ENCODE assay signal across 8 cellular contexts in genomic region chr9:137127301-137128157, GRCh38. TPM values are rescaled to one million over a fixed set of nuclear protein-coding genes. Genes with fewer than 3 reads are reported as not detected.
DNase-seq lines count a peak whose midpoint lies in the region; ATAC-seq and TF ChIP-seq lines count a peak whose summit lies in the region.

No MANE protein-coding gene starts in this region.

- peaks cover 0 to 6% of the 10 kb centered on the region in 2 donors for H3K9me3 ChIP-seq in ovary

- intact Hi-C loops in ovary (cut with DNase I) = loop anchor here in 1 of 4 donors (5.0 kb wide), 1 partner anchor 100 kb away; the partner anchor contains the start of genes CYSRT1 and RNF224

- H3K4me1 Mint-ChIP-seq in activated T-cell treated with anti-CD3 and anti-CD28 coated beads, Interleukin-2, amount 50 U/mL, for 4 hours (ENCODE audit: low read depth) = peaks cover 29% of the 10 kb centered on the region

- TF ChIP-seq POLR2A in ovary (IDR thresholded peaks at IDR 0.05) = no peak

- H3K4me1 ChIP-seq in ovary (ENCODE audit: insufficient read depth) = peaks cover 12% of the 10 kb centered on the region

- H3K9me3 Mint-ChIP-seq in activated T-cell treated with anti-CD3 and anti-CD28 coated beads, Interleukin-2, amount 50 U/mL, for 4 hours = no peaks in the 10 kb centered on the region

- H3K27me3 ChIP-seq in ovary = no peaks in the 10 kb centered on the region

- H3K4me3 ChIP-seq in fibroblast of pulmonary artery (replicated peaks; ENCODE audit: low read depth, low read length) = peak overlapping the region; percentile 76
- no peak overlapping the region for H3K4me3 ChIP-seq in ovary

- no peak for DNase-seq in activated T-cell treated with anti-CD3 and anti-CD28 coated beads, Interleukin-2, amount 50 U/mL, for 4 hours
- DNase-seq in activated T-cell treated with anti-CD3 and anti-CD28 coated beads for 4 hours = no peak
- peak; percentile 52 for DNase-seq in UCSD-AML1 (lab: John Stamatoyannopoulos, UW; ENCODE audit: unreplicated experiment)
- peak; percentile 24 for DNase-seq in fibroblast of pulmonary artery (ENCODE audit: low read depth)
- peak in 4 of 6 experiments; percentile 22 to 48 (median 38) for DNase-seq in stimulated activated naive CD4-positive, alpha-beta T cell (lab: John Stamatoyannopoulos, UW)
- DNase-seq in GM19240 (ENCODE audit: insufficient read length, low spot score) = no peak
- DNase-seq in ovary = no peak

- peak overlapping the region; percentile 92 for H3K4me3 Mint-ChIP-seq in activated T-cell treated with anti-CD3 and anti-CD28 coated beads, Interleukin-2, amount 50 U/mL, for 4 hours

- peak overlapping the region in 1 of 2 donors; percentile 5 for H3K27ac ChIP-seq in ovary

- no peaks in the 10 kb centered on the region for H3K27me3 Mint-ChIP-seq in activated T-cell treated with anti-CD3 and anti-CD28 coated beads, Interleukin-2, amount 50 U/mL, for 4 hours (ENCODE audit: low read depth)

- no peaks in the 10 kb centered on the region for H3K36me3 ChIP-seq in ovary

- no peak for TF ChIP-seq EP300 in ovary (IDR thresholded peaks at IDR 0.05)

- 29 to 38% (median 36%) methylated on average over 24 of the region's 24 CpGs for WGBS in ovary, 3 donors

- TF ChIP-seq CTCF in fibroblast of pulmonary artery (IDR thresholded peaks at IDR 0.05; ENCODE audit: low read length, missing control alignments) (no peak), ovary (IDR thresholded peaks at IDR 0.05) (no peak)

- H3K36me3 Mint-ChIP-seq in activated T-cell treated with anti-CD3 and anti-CD28 coated beads, Interleukin-2, amount 50 U/mL, for 4 hours (ENCODE audit: insufficient read depth) = peaks cover 2% of the 10 kb centered on the region

- ATAC-seq in activated T-cell treated with anti-CD3 and anti-CD28 coated beads, Interleukin-2, amount 50 U/mL, for 4 hours = no peak
- no peak for ATAC-seq in GM18520 (IDR thresholded peaks at IDR 0.05; ENCODE audit: unreplicated experiment)

RNA-seq across cellular contexts. Expression of gene GRIN1, which starts 11.4 kb away (rescaled TPM):
- under 1 TPM in 2 of 3 donors, not detected in 1; 0.13 to 0.26 TPM for total RNA-seq in activated T-cell treated with anti-CD3 and anti-CD28 coated beads, Interleukin-2, amount 50 U/mL, for 4 hours
- total RNA-seq in ovary = under 1 TPM in 1 of 7 donors, not detected in 6; 0.15 TPM
- not detected for polyA plus RNA-seq in ovary

RNA-seq across cellular contexts. Expression of gene DPP7, which starts 13.0 kb away (rescaled TPM):
- total RNA-seq in activated T-cell treated with anti-CD3 and anti-CD28 coated beads, Interleukin-2, amount 50 U/mL, for 4 hours = 100 to 1,000 TPM; 352 to 394 (median 392) TPM
- 100 to 1,000 TPM in 2 of 7 donors, 10 to 100 TPM in 5; 39.8 to 117 (median 95.6) TPM for total RNA-seq in ovary
- polyA plus RNA-seq in ovary = 10 to 100 TPM in 1 of 2 donors, 1 to 10 TPM in 1; 3.0 to 88.7 TPM

RNA-seq across cellular contexts. Expression of gene MAN1B1, which starts 40.7 kb away (rescaled TPM):
- total RNA-seq in activated T-cell treated with anti-CD3 and anti-CD28 coated beads, Interleukin-2, amount 50 U/mL, for 4 hours = 10 to 100 TPM; 30.7 to 34.0 (median 33.5) TPM
- 10 to 100 TPM; 30.2 to 55.1 (median 38.6) TPM for total RNA-seq in ovary
- 100 to 1,000 TPM in 1 of 2 donors, 10 to 100 TPM in 1; 44.0 to 109 TPM for polyA plus RNA-seq in ovary

RNA-seq across cellular contexts. Expression of gene LRRC26, which starts 42.3 kb away (rescaled TPM):
- under 1 TPM in 1 of 3 donors, not detected in 2; 0.18 TPM for total RNA-seq in activated T-cell treated with anti-CD3 and anti-CD28 coated beads, Interleukin-2, amount 50 U/mL, for 4 hours
- 1 to 10 TPM in 1 of 7 donors, under 1 TPM in 1, not detected in 5; 0.23 to 3.0 TPM for total RNA-seq in ovary
- not detected for polyA plus RNA-seq in ovary

RNA-seq across cellular contexts. Expression of gene TMEM210, which starts 44.3 kb away (rescaled TPM):
- total RNA-seq in activated T-cell treated with anti-CD3 and anti-CD28 coated beads, Interleukin-2, amount 50 U/mL, for 4 hours = not detected
- not detected for total RNA-seq in ovary
- polyA plus RNA-seq in ovary = not detected

Comparison
In these comparisons a context has a peak if more than half of its experiments do, and no peak if none do; other contexts are left out.
1. DNase-seq: peak in UCSD-AML1 (single experiment), fibroblast of pulmonary artery (single experiment) and stimulated activated naive CD4-positive, alpha-beta T cell (4 of 6); none in activated T-cell treated with anti-CD3 and anti-CD28 coated beads, Interleukin-2, amount 50 U/mL, for 4 hours (single experiment), activated T-cell treated with anti-CD3 and anti-CD28 coated beads for 4 hours (single experiment), GM19240 (single experiment) and ovary (0 of 5).